ENCODE assay signal across 10 cellular contexts in the genomic region with DNA sequence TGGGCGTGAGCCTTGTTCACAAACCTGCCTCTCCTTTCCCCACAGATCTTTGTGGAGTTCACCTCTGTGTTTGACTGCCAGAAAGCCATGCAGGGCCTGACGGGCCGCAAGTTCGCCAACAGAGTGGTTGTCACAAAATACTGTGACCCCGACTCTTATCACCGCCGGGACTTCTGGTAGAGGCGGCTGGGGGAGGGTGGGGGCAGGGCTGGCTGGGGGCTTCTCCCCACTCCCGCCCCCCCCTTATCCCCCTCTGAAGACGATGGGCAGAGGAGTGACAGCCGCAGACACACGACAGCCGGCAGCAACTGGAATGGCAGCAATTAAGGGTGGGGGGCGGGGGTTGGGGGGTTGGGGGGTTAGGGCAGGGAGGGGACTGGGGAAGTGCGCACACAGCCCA. TPM values are rescaled to one million over a fixed set of nuclear protein-coding genes. Genes with fewer than 3 reads are reported as not detected.
A peak's percentile ranks its signal among the peaks of the same experiment; 100 is the strongest.
DNase-seq lines count a peak whose midpoint lies in the region; ATAC-seq and TF ChIP-seq lines count a peak whose summit lies in the region.
"Had no signal": no experiment of that assay in that cellular context is flagged by ENCODE, and none has a peak within 500 bp of the region (broad histone marks: within the 10 kb centered on the region; RNA-seq: fewer than 3 reads in every experiment).

No MANE protein-coding gene starts in this region.

- no peak for TF ChIP-seq CTCF in cardiac muscle cell (IDR thresholded peaks at IDR 0.05; ENCODE audit: low read depth, low read length)
- TF ChIP-seq CTCF in esophagus muscularis mucosa (IDR thresholded peaks at IDR 0.05): no peak
- no peak for TF ChIP-seq CTCF in tibial nerve (IDR thresholded peaks at IDR 0.05)

- H3K9me3 ChIP-seq in cardiac muscle cell (ENCODE audit: low read depth): no peaks in the 10 kb centered on the region
- no peaks in the 10 kb centered on the region for H3K9me3 ChIP-seq in T-helper 17 cell (ENCODE audit: control insufficient read depth, low read length, poor library complexity, severe bottlenecking)
- no peaks in the 10 kb centered on the region for H3K9me3 ChIP-seq in esophagus muscularis mucosa
- H3K9me3 ChIP-seq in tibial nerve: no peaks in the 10 kb centered on the region
- H3K9me3 ChIP-seq: SJSA1 had no signal

- ATAC-seq in Right ventricle myocardium inferior (no peak), T-helper 17 cell (no peak), esophagus mucosa (no peak), HG02852 (IDR thresholded peaks at IDR 0.05; ENCODE audit: unreplicated experiment) (no peak)

- H3K27me3 ChIP-seq in cardiac muscle cell: no peaks in the 10 kb centered on the region
- no peaks in the 10 kb centered on the region for H3K27me3 ChIP-seq in esophagus muscularis mucosa
- no peaks in the 10 kb centered on the region for H3K27me3 ChIP-seq in tibial nerve
- H3K27me3 ChIP-seq: SJSA1 had no signal

- peak overlapping the region; percentile 100 for H3K4me3 Mint-ChIP-seq in T-helper 17 cell

- 59% methylated on average over 13 of the region's 15 CpGs for WGBS in esophagus muscularis mucosa
- WGBS in tibial nerve, 2 donors: 71 to 73% methylated on average over 15 of the region's 15 CpGs

- TF ChIP-seq POLR2A in esophagus muscularis mucosa (IDR thresholded peaks at IDR 0.05; ENCODE audit: low read depth): no peak
- TF ChIP-seq POLR2A in tibial nerve (IDR thresholded peaks at IDR 0.05): no peak

- no peaks in the 10 kb centered on the region for H3K27me3 Mint-ChIP-seq in T-helper 17 cell

- H3K36me3 ChIP-seq in cardiac muscle cell (peaks cover 18% of the 10 kb centered on the region), esophagus muscularis mucosa (peaks cover 27 to 65% (median 55%) of the 10 kb centered on the region in 4 donors), tibial nerve (peaks cover under 1 to 58% (median 33%) of the 10 kb centered on the region in 3 donors)

- peak overlapping the region; percentile 99 for H3K27ac Mint-ChIP-seq in T-helper 17 cell

- H3K4me3 ChIP-seq in cardiac muscle cell (no peak overlapping the region), esophagus muscularis mucosa (peak overlapping the region in 1 of 4 donors; percentile 94), tibial nerve (no peak overlapping the region)

- H3K27ac ChIP-seq in cardiac muscle cell: peak overlapping the region; percentile 55
- peak overlapping the region; percentile 85 to 96 (median 88) for H3K27ac ChIP-seq in esophagus muscularis mucosa (replicated peaks in 1 of 4)
- peak overlapping the region in 3 of 4 donors; percentile 89 to 94 (median 92) for H3K27ac ChIP-seq in tibial nerve

- peaks cover 13% of the 10 kb centered on the region for H3K4me1 ChIP-seq in cardiac muscle cell (ENCODE audit: low read depth)
- H3K4me1 ChIP-seq in esophagus muscularis mucosa: peaks cover 33 to 71% (median 53%) of the 10 kb centered on the region in 4 donors
- peaks cover 0 to 58% (median 31%) of the 10 kb centered on the region in 4 donors for H3K4me1 ChIP-seq in tibial nerve

- peaks cover 47% of the 10 kb centered on the region for H3K4me1 Mint-ChIP-seq in T-helper 17 cell

- intact Hi-C loops in Right ventricle myocardium inferior (cut with DNase I) (no loop called here), esophagus muscularis mucosa (cut with DNase I) (loop anchor here (2.0 kb wide), 1 partner anchor 17 kb away; no protein-coding TSS in a partner anchor)

- peaks cover 7% of the 10 kb centered on the region for H3K36me3 Mint-ChIP-seq in T-helper 17 cell (ENCODE audit: low read depth)

- DNase-seq in cardiac muscle cell (ENCODE audit: low read depth in 1 of 2, low spot score in 1 of 2) (no peak), Right ventricle myocardium inferior (ENCODE audit: missing footprints) (no peak), T-helper 17 cell (no peak), esophagus muscularis mucosa (ENCODE audit: extremely low spot score) (no peak), tibial nerve (ENCODE audit: low spot score in 2 of 2) (no peak), amniotic stem cell (lab: John Stamatoyannopoulos, UW) (no peak)
- DNase-seq: stimulated activated CD4-positive, alpha-beta T cell treated with anti-CD3 and anti-CD28 coated beads, Interleukin-15, amount 100 ng/mL, for 24 hours had no signal

- TF ChIP-seq EP300 in esophagus muscularis mucosa (IDR thresholded peaks at IDR 0.05) (no peak), tibial nerve (IDR thresholded peaks at IDR 0.05) (no peak)

RNA-seq across cellular contexts. Expression of a gene that starts 1.1 kb away (rescaled TPM):
- total RNA-seq in cardiac muscle cell: 144 and 164 TPM in 2 replicates
- 151 and 173 TPM in 2 replicates for polyA plus RNA-seq in cardiac muscle cell
- total RNA-seq in Right ventricle myocardium inferior: 213 TPM
- total RNA-seq in T-helper 17 cell: 10 to 100 TPM; 42.5 to 44.1 TPM
- total RNA-seq in esophagus muscularis mucosa: 100 to 1,000 TPM in 2 of 4 donors, 10 to 100 TPM in 2; 30.7 to 176 (median 104) TPM
- total RNA-seq in tibial nerve: 100 to 1,000 TPM in 3 of 4 donors, 10 to 100 TPM in 1; 92.0 to 164 (median 118) TPM
- 91.9 TPM for total RNA-seq in esophagus mucosa

RNA-seq across cellular contexts. Expression of a gene that starts 19.1 kb away (rescaled TPM):
- total RNA-seq in cardiac muscle cell (170 and 187 TPM in 2 replicates), Right ventricle myocardium inferior (74.5 TPM), T-helper 17 cell (100 to 1,000 TPM; 248 to 258 TPM), esophagus muscularis mucosa (100 to 1,000 TPM in 2 of 4 donors, 10 to 100 TPM in 2; 80.4 to 122 (median 104) TPM), tibial nerve (100 to 1,000 TPM; 115 to 242 (median 141) TPM), esophagus mucosa (108 TPM)
- 13.4 and 16.3 TPM in 2 replicates for polyA plus RNA-seq in cardiac muscle cell

RNA-seq across cellular contexts. Expression of a gene that starts 25.9 kb away (rescaled TPM):
- total RNA-seq in cardiac muscle cell (42.4 and 49.2 TPM in 2 replicates), Right ventricle myocardium inferior (17.4 TPM), T-helper 17 cell (1 to 10 TPM; 1.1 to 1.6 TPM), esophagus muscularis mucosa (10 to 100 TPM in 3 of 4 donors, 1 to 10 TPM in 1; 9.4 to 22.0 (median 19.2) TPM), tibial nerve (10 to 100 TPM; 14.5 to 39.6 (median 16.1) TPM), esophagus mucosa (4.7 TPM)
- 40.6 and 43.5 TPM in 2 replicates for polyA plus RNA-seq in cardiac muscle cell

RNA-seq across cellular contexts. Expression of a gene that starts 30.4 kb away (rescaled TPM):
- total RNA-seq in cardiac muscle cell (28.4 and 42.0 TPM in 2 replicates), Right ventricle myocardium inferior (7.4 TPM), T-helper 17 cell (10 to 100 TPM; 24.7 to 26.3 TPM), esophagus muscularis mucosa (10 to 100 TPM; 13.3 to 26.6 (median 18.2) TPM), tibial nerve (10 to 100 TPM in 2 of 4 donors, 1 to 10 TPM in 2; 5.7 to 19.4 (median 8.8) TPM), esophagus mucosa (21.7 TPM)
- polyA plus RNA-seq in cardiac muscle cell: 22.3 and 28.7 TPM in 2 replicates

RNA-seq across cellular contexts. Expression of a gene that starts 33.1 kb away (rescaled TPM):
- total RNA-seq in cardiac muscle cell (78.4 and 84.9 TPM in 2 replicates), Right ventricle myocardium inferior (13.2 TPM), T-helper 17 cell (10 to 100 TPM; 40.3 to 41.8 TPM), esophagus muscularis mucosa (10 to 100 TPM; 38.3 to 66.8 (median 43.1) TPM), tibial nerve (10 to 100 TPM; 24.1 to 67.5 (median 35.0) TPM), esophagus mucosa (13.5 TPM)
- 104 and 124 TPM in 2 replicates for polyA plus RNA-seq in cardiac muscle cell
